Comparison of ENCODE assay signal across 27 cellular contexts in genomic region chr16:77157346-77157745, GRCh38.
"Had no signal": no experiment of that assay in that cellular context is flagged by ENCODE, and none has a peak within 500 bp of the region (broad histone marks: within the 10 kb centered on the region; RNA-seq: fewer than 3 reads in every experiment).

No MANE protein-coding gene starts in this region.

- DNase-seq: activated CD4-positive, alpha-beta T cell treated with anti-CD3 and anti-CD28 coated beads for 1 hour; activated CD4-positive, alpha-beta T cell treated with anti-CD3 and anti-CD28 coated beads, Interleukin-2, amount 10 ng/mL, durations not matched to agents 24 days and 14 days; activated CD4-positive, alpha-beta T cell treated with anti-CD3 and anti-CD28 coated beads, Interleukin-2, amount 50 U/mL, for 4 hours; activated CD4-positive, CD25-positive, alpha-beta regulatory T cell; activated CD8-positive, alpha-beta T cell treated with anti-CD3 and anti-CD28 coated beads, Interleukin-2, amount 10 ng/mL, durations not matched to agents 7 days and 5 days; activated gamma-delta T cell; activated naive CD4-positive, alpha-beta T cell treated with Interleukin-2 at 50 U/mL for 16 hours; activated T-cell treated with anti-CD3 and anti-CD28 coated beads, Interleukin-2, amount 50 U/mL, for 24 hours; brain microvascular endothelial cell; NCI-H1092 treated with DMSO at 0.1 percent for 48 hours; NCI-H1417; NCI-H146; NCI-H187; NCI-H2081; NCI-H2171 treated with DMSO at 0.1 percent for 48 hours; NCI-H2227 treated with DMSO at 0.1 percent for 48 hours; NCI-H524 treated with DMSO at 0.1 percent for 48 hours; NCI-H748 treated with DMSO at 0.1 percent for 48 hours; PC-9; SHP77; SJCRH30; T1000; WERI-Rb-1 had no signal

- H3K27ac ChIP-seq: brain microvascular endothelial cell, PC-9, RWPE1, SJCRH30, SK-N-MC, WERI-Rb-1 had no signal

- H3K36me3 ChIP-seq: brain microvascular endothelial cell, SJCRH30, WERI-Rb-1 had no signal

- H3K4me1 ChIP-seq: SJCRH30 had no signal

- H3K4me3 ChIP-seq: K562, PC-9, SJCRH30, SK-N-MC had no signal

- H3K9me3 ChIP-seq: SJCRH30 had no signal

- H3K4me2 ChIP-seq: PC-9 had no signal

- H3K27me3 ChIP-seq: brain microvascular endothelial cell, SJCRH30 had no signal

- ATAC-seq: activated CD8-positive, alpha-beta T cell treated with anti-CD3 and anti-CD28 coated beads, Interleukin-2, amount 10 ng/mL, durations not matched to agents 7 days and 5 days; activated naive CD4-positive, alpha-beta T cell treated with anti-CD3 and anti-CD28 coated beads, Interleukin-2, amount 50 U/mL, for 72 hours; K562 had no signal
